Comparison of ENCODE assay signal across 8 cellular contexts in the genomic region with DNA sequence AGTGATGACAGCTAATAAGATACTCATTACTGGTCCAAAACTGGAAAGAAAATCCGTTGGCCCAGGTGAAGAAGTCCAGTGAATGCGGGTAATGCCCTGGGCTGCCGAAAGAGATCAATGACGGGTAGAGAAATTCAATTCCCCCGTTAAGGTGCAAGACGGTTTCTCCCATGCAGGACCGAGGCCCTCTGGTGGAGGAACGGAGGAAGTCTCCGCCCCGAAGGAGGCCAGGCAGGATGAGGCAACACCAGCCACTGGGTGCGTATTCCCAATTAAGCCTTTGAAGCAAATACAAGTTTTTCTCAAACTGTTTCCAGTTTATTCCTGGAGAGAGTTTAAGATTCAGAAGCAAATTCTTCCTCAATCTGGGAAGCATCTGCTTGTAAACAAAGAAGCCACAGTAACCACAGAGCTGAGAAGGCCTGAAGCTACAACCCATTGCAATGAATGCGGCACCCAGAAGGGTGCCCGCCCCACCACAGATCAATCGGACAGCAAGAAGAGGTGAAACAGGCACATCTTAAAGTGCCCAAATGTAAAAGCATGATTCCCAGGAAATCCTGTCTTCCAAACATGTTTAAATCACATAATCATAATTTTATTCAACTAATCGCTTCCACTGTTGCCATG.
DNase-seq lines count a peak whose midpoint lies in the region; ATAC-seq and TF ChIP-seq lines count a peak whose summit lies in the region.

No MANE protein-coding gene starts in this region.

- ATAC-seq in GM18505 (IDR thresholded peaks at IDR 0.05; ENCODE audit: unreplicated experiment) (peak; percentile 79), HG03342 (IDR thresholded peaks at IDR 0.05; ENCODE audit: unreplicated experiment) (peak; percentile 74), right lobe of liver (peak; percentile 96 to 99 (median 98))

- H3K4me1 Mint-ChIP-seq in activated CD4-positive, alpha-beta T cell treated with anti-CD3 and anti-CD28 coated beads, Interleukin-2, amount 10 ng/mL, durations not matched to agents 24 days and 14 days = peaks cover 5% of the 10 kb centered on the region

- H3K27me3 ChIP-seq in right lobe of liver = no peaks in the 10 kb centered on the region

- peak; percentile 85 to 95 (median 94) for TF ChIP-seq CTCF in right lobe of liver (IDR thresholded peaks at IDR 0.05)

- H3K27ac ChIP-seq in right lobe of liver = peak overlapping the region in 1 of 3 donors; percentile 2

- TF ChIP-seq POLR2A in GM18505 (IDR thresholded peaks at IDR 0.05; ENCODE audit: borderline replicate concordance, extremely low read depth, insufficient read depth, insufficient read length) = no peak
- no peak for TF ChIP-seq POLR2A in right lobe of liver (IDR thresholded peaks at IDR 0.05)

- no peak overlapping the region for H3K4me3 Mint-ChIP-seq in activated CD4-positive, alpha-beta T cell treated with anti-CD3 and anti-CD28 coated beads, Interleukin-2, amount 10 ng/mL, durations not matched to agents 24 days and 14 days

- H3K27ac Mint-ChIP-seq in activated CD4-positive, alpha-beta T cell treated with anti-CD3 and anti-CD28 coated beads, Interleukin-2, amount 10 ng/mL, durations not matched to agents 24 days and 14 days = no peak overlapping the region

- no peaks in the 10 kb centered on the region for H3K9me3 ChIP-seq in right lobe of liver

- DNase-seq in 8988T = peak; percentile 37
- peak; percentile 74 to 90 for DNase-seq in NCI-H524 (lab: John Stamatoyannopoulos, UW)
- peak; percentile 92 for DNase-seq in activated CD4-positive, alpha-beta T cell treated with anti-CD3 and anti-CD28 coated beads, Interleukin-2, amount 10 ng/mL, durations not matched to agents 24 days and 14 days
- DNase-seq in dedifferentiated amniotic fluid mesenchymal stem cell (ENCODE audit: extremely low spot score) = peak; percentile 80
- peak; percentile 79 to 84 (median 81) for DNase-seq in right lobe of liver
- DNase-seq in stimulated activated CD4-positive, alpha-beta T cell treated with anti-CD3 and anti-CD28 coated beads, TNF-alpha, amount 100 ng/mL, for 1 hour (ENCODE audit: low read depth in 3 of 3, low spot score in 1 of 3) = peak; percentile 54 to 65 (median 57)

- H3K36me3 ChIP-seq in right lobe of liver = peaks cover 0 to 5% (median 0%) of the 10 kb centered on the region in 4 donors

- no peaks in the 10 kb centered on the region for H3K9me3 Mint-ChIP-seq in activated CD4-positive, alpha-beta T cell treated with anti-CD3 and anti-CD28 coated beads, Interleukin-2, amount 10 ng/mL, durations not matched to agents 24 days and 14 days

- peaks cover 0 to 16% (median 0%) of the 10 kb centered on the region in 4 donors for H3K4me1 ChIP-seq in right lobe of liver

- 22% methylated on average over 11 of the region's 15 CpGs for WGBS in right lobe of liver (ENCODE audit: insufficient coverage, low coverage, low lambda C conversion rate, missing lambda C conversion rate)

- no peak overlapping the region for H3K4me3 ChIP-seq in right lobe of liver

- intact Hi-C loops in activated CD4-positive, alpha-beta T cell treated with anti-CD3 and anti-CD28 coated beads, Interleukin-2, amount 10 ng/mL, durations not matched to agents 24 days and 14 days (cut with micrococcal nuclease) = loop anchor here (1.0 to 10.0 kb wide), 5 partner anchors 40 to 397 kb away; no protein-coding TSS in a partner anchor
- intact Hi-C loops in right lobe of liver (cut with DNase I) = no loop called here

- H3K36me3 Mint-ChIP-seq in activated CD4-positive, alpha-beta T cell treated with anti-CD3 and anti-CD28 coated beads, Interleukin-2, amount 10 ng/mL, durations not matched to agents 24 days and 14 days (ENCODE audit: low read depth) = no peaks in the 10 kb centered on the region

- H3K27me3 Mint-ChIP-seq in activated CD4-positive, alpha-beta T cell treated with anti-CD3 and anti-CD28 coated beads, Interleukin-2, amount 10 ng/mL, durations not matched to agents 24 days and 14 days = no peaks in the 10 kb centered on the region

Comparison
In these comparisons a context has a peak if more than half of its experiments do, and no peak if none do; other contexts are left out.
1. DNase-seq: peak in every context shown above with its lines; median percentile 92 in activated CD4-positive, alpha-beta T cell treated with anti-CD3 and anti-CD28 coated beads, Interleukin-2, amount 10 ng/mL, durations not matched to agents 24 days and 14 days; 82 in NCI-H524; 81 in right lobe of liver; 80 in dedifferentiated amniotic fluid mesenchymal stem cell; 57 in stimulated activated CD4-positive, alpha-beta T cell treated with anti-CD3 and anti-CD28 coated beads, TNF-alpha, amount 100 ng/mL, for 1 hour; 37 in 8988T.